ENCODE assay signal across 11 cellular contexts in genomic region chr7:137882806-137883205, GRCh38. TPM values are rescaled to one million over a fixed set of nuclear protein-coding genes. Genes with fewer than 3 reads are reported as not detected.
DNase-seq lines count a peak whose midpoint lies in the region; ATAC-seq, FAIRE-seq and TF ChIP-seq lines count a peak whose summit lies in the region.
"Had no signal": no experiment of that assay in that cellular context is flagged by ENCODE, and none has a peak within 500 bp of the region (broad histone marks: within the 10 kb centered on the region; RNA-seq: fewer than 3 reads in every experiment).

No MANE protein-coding gene starts in this region.

- no peak for DNase-seq in CD8-positive, alpha-beta memory T cell
- peak; percentile 32 for DNase-seq in NCI-H748 (lab: John Stamatoyannopoulos, UW; ENCODE audit: unreplicated experiment)
- DNase-seq in K562 (ENCODE audit: extremely low read depth in 1 of 4, low spot score in 3 of 4) = no peak
- peak; percentile 65 for DNase-seq in myocyte (ENCODE audit: low read depth)
- no peak for DNase-seq in putamen (ENCODE audit: low spot score)
- no peak for DNase-seq in pancreas
- DNase-seq in DMS53 (lab: John Stamatoyannopoulos, UW) = no peak
- DNase-seq: activated CD4-positive, CD25-positive, alpha-beta regulatory T cell treated with anti-CD3 and anti-CD28 coated beads, Interleukin-2, amount 50 U/mL, for 72 hours; stimulated activated CD4-positive, alpha-beta T cell treated with anti-CD3 and anti-CD28 coated beads, Interleukin-2, amount 100 ng/mL, for 48 hours had no signal

- TF ChIP-seq RAD21 in K562 (CRISPR knock-in tag; conservative IDR thresholded peaks at IDR 0.05 in 1 of 2, IDR thresholded peaks at IDR 0.05 in 1 of 2) = no peak

- no peaks in the 10 kb centered on the region for H3K4me1 ChIP-seq in CD8-positive, alpha-beta memory T cell (ENCODE audit: insufficient read depth, low read length)
- H3K4me1 ChIP-seq in K562 (replicated peaks in 1 of 2; ENCODE audit: control insufficient read depth in 2 of 2, insufficient read depth in 2 of 2, low read length in 2 of 2) (peaks cover 13 to 28% of the 10 kb centered on the region in 2 experiments; a peak in 4 of 5 replicates), pancreas (no peaks in the 10 kb centered on the region)

- no peaks in the 10 kb centered on the region for H3K9me3 Mint-ChIP-seq in CD8-positive, alpha-beta memory T cell
- H3K9me3 Mint-ChIP-seq: activated T-cell treated with anti-CD3 and anti-CD28 coated beads, Interleukin-2, amount 50 U/mL, for 72 hours had no signal

- H3K4me3 ChIP-seq in CD8-positive, alpha-beta memory T cell (ENCODE audit: low read length) = no peak overlapping the region
- H3K4me3 ChIP-seq in K562 = no peak overlapping the region
- H3K4me3 ChIP-seq in pancreas = no peak overlapping the region

- peaks cover 34% of the 10 kb centered on the region for H3K36me3 ChIP-seq in CD8-positive, alpha-beta memory T cell (ENCODE audit: insufficient read depth, low read length)
- peaks cover 81% of the 10 kb centered on the region for H3K36me3 ChIP-seq in K562 (ENCODE audit: control insufficient read depth, insufficient read depth, low read length)
- H3K36me3 ChIP-seq in pancreas = peaks cover 5 to 78% (median 35%) of the 10 kb centered on the region in 3 donors

- H3K27ac Mint-ChIP-seq in CD8-positive, alpha-beta memory T cell = no peak overlapping the region
- H3K27ac Mint-ChIP-seq: activated T-cell treated with anti-CD3 and anti-CD28 coated beads, Interleukin-2, amount 50 U/mL, for 72 hours had no signal

- intact Hi-C loops in K562 (cut with micrococcal nuclease) (no loop called here), pancreas (cut with DNase I) (no loop called here)

- no peak overlapping the region; the same call in 1 of the 2 replicates for H3K4me2 ChIP-seq in K562 (ENCODE audit: insufficient read depth, low read length)

- H2AFZ ChIP-seq in K562 (ENCODE audit: low read depth, low read length) = no peak overlapping the region

- no peak for TF ChIP-seq POLR2A in K562 (conservative IDR thresholded peaks at IDR 0.05)

- BruUV-seq in K562 (replicated peaks; lab: Mats Ljungman, UMichigan) = no TSS peak

- no peak overlapping the region for H3K4me3 Mint-ChIP-seq in CD8-positive, alpha-beta memory T cell

- peaks cover 3% of the 10 kb centered on the region for H3K9me1 ChIP-seq in K562 (ENCODE audit: control insufficient read depth, insufficient read depth, low read length)

- TF ChIP-seq EP300 in K562 (IDR thresholded peaks at IDR 0.05; ENCODE audit: low read length) = no peak

- H3K36me3 Mint-ChIP-seq in CD8-positive, alpha-beta memory T cell = peaks cover 10 to 90% (median 35%) of the 10 kb centered on the region in 3 donors

- no peak for TF ChIP-seq CTCF in K562 (IDR thresholded peaks at IDR 0.05 in 2 of 3, conservative IDR thresholded peaks at IDR 0.05 in 1 of 3; ENCODE audit: insufficient read depth in 2 of 3, low read depth in 1 of 3, low read length in 3 of 3)
- no peak for TF ChIP-seq CTCF in pancreas (IDR thresholded peaks at IDR 0.05)

- H3K9ac ChIP-seq in K562 (ENCODE audit: insufficient read depth in 1 of 2, low read depth in 2 of 2, low read length in 2 of 2) = no peak overlapping the region

- H3K79me2 ChIP-seq in K562 (ENCODE audit: control insufficient read depth, insufficient read depth, low read length) = no peaks in the 10 kb centered on the region

- H3K4me1 Mint-ChIP-seq in CD8-positive, alpha-beta memory T cell = no peaks in the 10 kb centered on the region

- H3K9me3 ChIP-seq in CD8-positive, alpha-beta memory T cell (ENCODE audit: low read length) = no peaks in the 10 kb centered on the region
- no peaks in the 10 kb centered on the region for H3K9me3 ChIP-seq in K562 (replicated peaks; ENCODE audit: control insufficient read depth, insufficient read depth, low read depth, low read length)
- no peaks in the 10 kb centered on the region for H3K9me3 ChIP-seq in pancreas

- no peak for ATAC-seq in K562
- no peak for ATAC-seq in HG03045 (IDR thresholded peaks at IDR 0.05; ENCODE audit: unreplicated experiment)
- no peak for ATAC-seq in pancreas

- POLR2A ChIA-PET in CD8-positive, alpha-beta memory T cell (lab: Charles Lee) = no interaction called here
- POLR2A ChIA-PET in K562 (lab: Yijun Ruan, JAX) = interaction anchor here (1.0 kb wide), 1 partner anchor 185 kb away, joined by 4 read pairs; no protein-coding TSS in a partner anchor

- in situ Hi-C loops in K562 (cut with MboI) = no loop called here

- no peaks in the 10 kb centered on the region for H3K27me3 Mint-ChIP-seq in CD8-positive, alpha-beta memory T cell

- no peak for FAIRE-seq in K562 (lab: Jason Lieb, UNC)
- no peak for FAIRE-seq in pancreas (lab: Jason Lieb, UNC)

- no peaks in the 10 kb centered on the region for H3K27me3 ChIP-seq in CD8-positive, alpha-beta memory T cell (ENCODE audit: insufficient read depth, low read length, poor library complexity, severe bottlenecking)
- no peaks in the 10 kb centered on the region for H3K27me3 ChIP-seq in K562 (ENCODE audit: control insufficient read depth in 2 of 2, insufficient read depth in 2 of 2, low read length in 2 of 2)
- no peaks in the 10 kb centered on the region for H3K27me3 ChIP-seq in pancreas

- CTCF ChIA-PET in CD8-positive, alpha-beta memory T cell (lab: Charles Lee) = no interaction called here
- CTCF ChIA-PET in K562 (lab: Yijun Ruan, JAX; ENCODE audit: low intra/inter-chr PET ratio) = no interaction called here

- H4K20me1 ChIP-seq in K562 (replicated peaks; ENCODE audit: control insufficient read depth, insufficient read depth, low read length) = no peaks in the 10 kb centered on the region

- peak overlapping the region; percentile 19 for H3K27ac ChIP-seq in CD8-positive, alpha-beta memory T cell (ENCODE audit: low read depth, low read length)
- peak overlapping the region; percentile 68; the same call in 2 of the 3 replicates for H3K27ac ChIP-seq in K562 (ENCODE audit: extremely low read depth, low read depth, low read length)
- H3K27ac ChIP-seq in pancreas = no peak overlapping the region

TF ChIP-seq in K562, 482 proteins besides CTCF, POLR2A, EP300 and RAD21:
- no peak for TF ChIP-seq POLR2G (IDR thresholded peaks at IDR 0.05; ENCODE audit: low read depth, low read length)
- TF ChIP-seq ARHGAP35 (IDR thresholded peaks at IDR 0.05; ENCODE audit: partially characterized antibody) = no peak
- no peak for TF ChIP-seq FOXJ3 (CRISPR knock-in tag; IDR thresholded peaks at IDR 0.05)
- TF ChIP-seq ZNF23 (CRISPR knock-in tag; IDR thresholded peaks at IDR 0.05) = no peak
- TF ChIP-seq PKNOX1 (IDR thresholded peaks at IDR 0.05) = peak; percentile 81
- peak; percentile 9 for TF ChIP-seq POLR2B (IDR thresholded peaks at IDR 0.05; ENCODE audit: low read depth, partially characterized antibody)
- peak; percentile 79 for TF ChIP-seq MEIS2 (IDR thresholded peaks at IDR 0.05; ENCODE audit: partially characterized antibody)
- TF ChIP-seq SOX6 (IDR thresholded peaks at IDR 0.05) = peak; percentile 49; the same call in 1 of the 2 replicates
- no peak for TF ChIP-seq CBFA2T3 (IDR thresholded peaks at IDR 0.05)
- no peak for TF ChIP-seq ZNF311 (CRISPR knock-in tag; IDR thresholded peaks at IDR 0.05)

RNA-seq across cellular contexts. Expression of gene DGKI, which starts 36.0 kb away (rescaled TPM):
- total RNA-seq in CD8-positive, alpha-beta memory T cell = 1 to 10 TPM; 1.3 to 1.4 TPM
- not detected for polyA plus RNA-seq in CD8-positive, alpha-beta memory T cell
- total RNA-seq in K562 (2011; cell fraction: chromatin; rRNA removed; ENCODE audit: low replicate concordance) = not detected in 2 replicates
- total RNA-seq in K562 (2011; cell fraction: nucleolus; rRNA removed) = 0.33 TPM in 1 of 2 replicates, not detected in the other
- not detected in 2 replicates for total RNA-seq in K562 (2011; cell fraction: nucleoplasm; rRNA removed)
- total RNA-seq in K562 (2014; rRNA removed) (0.54 TPM in 1 of 2 replicates, not detected in the other), K562 (2014; rRNA removed; fragmentation: Illumina TruSeq; extraction: Trizol) (not detected in 2 replicates), K562 (2015; rRNA removed; fragmentation: Illumina TruSeq; extraction: Trizol) (0.11 TPM in 1 of 2 replicates, not detected in the other), K562 (2021) (not detected in 2 replicates), myocyte (2.3 and 7.9 TPM in 2 replicates), pancreas (under 1 TPM; 0.04 to 0.81 (median 0.19) TPM)
- polyA plus RNA-seq in K562 (2011; rRNA removed) (0.18 TPM in 1 of 2 replicates, not detected in the other), K562 (2014; fragmentation: Illumina TruSeq; extraction: Trizol) (not detected in 2 replicates), K562 (2014; fragmentation: Nextera tagmentation; extraction: Ambion mirVana) (under 1 TPM in 1 of 2 experiments, not detected in 1; 0.11 TPM), K562 (2014; rRNA removed) (not detected in 2 replicates), pancreas (under 1 TPM; 0.05 to 0.15 TPM)
- polyA plus RNA-seq in K562 (2011; cell fraction: cytosol; rRNA removed) = not detected in 2 replicates
- 0.01 and 0.03 TPM in 2 replicates for polyA plus RNA-seq in K562 (2011; cell fraction: nucleus; rRNA removed)
- 0.01 and 0.19 TPM in 2 replicates for polyA plus RNA-seq in K562 (2012)
- 0.09 and 0.18 TPM in 2 replicates for polyA minus RNA-seq in K562 (2011; rRNA and poly(A)+ RNA removed)
- polyA minus RNA-seq in K562 (2011; cell fraction: cytosol; rRNA and poly(A)+ RNA removed) = not detected in 2 replicates
- not detected in 2 replicates for polyA minus RNA-seq in K562 (2011; cell fraction: nucleus; rRNA and poly(A)+ RNA removed)
- polyA plus RNA-seq in myocyte (2012) = 15.7 TPM

Comparison
In these comparisons a context has a peak if more than half of its experiments do, and no peak if none do; other contexts are left out.
1. DNase-seq: peak in NCI-H748 (single experiment) and myocyte (single experiment); none in CD8-positive, alpha-beta memory T cell (0 of 5), K562 (0 of 4), putamen (single experiment), pancreas (0 of 6) and DMS53 (single experiment).
2. H3K27ac ChIP-seq: peak in CD8-positive, alpha-beta memory T cell (single experiment) and K562 (single experiment); none in pancreas (0 of 4).